13 cellular contexts compared by ENCODE assay signal in the genomic region with DNA sequence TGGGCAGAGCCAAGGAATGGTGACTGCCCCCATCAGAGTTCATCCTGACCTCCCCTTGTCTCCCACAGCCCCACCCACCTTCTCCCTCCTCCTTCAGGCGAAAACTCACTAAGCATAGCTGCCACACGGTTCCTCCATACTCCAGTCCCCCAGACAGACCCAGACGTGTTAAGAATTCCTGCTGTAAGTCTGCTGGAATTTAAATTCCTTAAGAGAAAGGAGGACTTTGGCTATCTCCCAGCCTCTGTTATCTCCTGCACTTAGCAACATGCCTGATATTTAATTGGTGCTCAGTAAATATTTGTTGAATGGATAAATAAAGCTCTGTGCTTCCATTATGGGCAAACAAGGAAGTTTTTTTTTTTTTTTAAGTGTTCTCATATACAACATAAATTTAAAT.
A peak's percentile ranks its signal among the peaks of the same experiment; 100 is the strongest.
DNase-seq lines count a peak whose midpoint lies in the region; ATAC-seq and TF ChIP-seq lines count a peak whose summit lies in the region.
"Had no signal": no experiment of that assay in that cellular context is flagged by ENCODE, and none has a peak within 500 bp of the region (broad histone marks: within the 10 kb centered on the region; RNA-seq: fewer than 3 reads in every experiment).

No MANE protein-coding gene starts in this region.

- peak overlapping the region; percentile 82 for H3K14ac ChIP-seq in IMR-90 (replicated peaks; ENCODE audit: low read depth, low read length)

- peak overlapping the region; percentile 91 for H2BK5ac ChIP-seq in IMR-90 (ENCODE audit: low read depth, low read length, poor library complexity, severe bottlenecking)

- CTCF ChIA-PET in IMR-90 (lab: Yijun Ruan, JAX) = interaction anchor here (0.7 kb wide), 1 partner anchor 34 kb away, joined by 3 read pairs; no protein-coding TSS in a partner anchor

- no peaks in the 10 kb centered on the region for H3K79me1 ChIP-seq in IMR-90 (ENCODE audit: low read depth in 1 of 2, low read length in 2 of 2)

- peaks cover 15% of the 10 kb centered on the region for H3K4me1 ChIP-seq in IMR-90 (ENCODE audit: control insufficient read depth, insufficient read depth, low read length)
- peaks cover 16% of the 10 kb centered on the region for H3K4me1 ChIP-seq in endodermal cell (ENCODE audit: control insufficient read depth, insufficient read depth, low read length)
- peaks cover 18% of the 10 kb centered on the region for H3K4me1 ChIP-seq in mucosa of stomach (ENCODE audit: control insufficient read depth, insufficient read depth, low read length)

- no peak overlapping the region for H3K56ac ChIP-seq in IMR-90 (ENCODE audit: extremely low read depth, insufficient read depth, low read length)

- peak overlapping the region; percentile 44 to 50; a peak in 1 of 4 replicates for H4K8ac ChIP-seq in IMR-90 (ENCODE audit: low read depth in 2 of 2, low read length in 2 of 2)

- peak overlapping the region; percentile 17 for H2AK9ac ChIP-seq in IMR-90 (replicated peaks; ENCODE audit: low read depth, low read length, poor library complexity)

- H4K20me1 ChIP-seq in IMR-90 (ENCODE audit: insufficient read depth, low read length) = no peaks in the 10 kb centered on the region
- H4K20me1 ChIP-seq: BLaER1 treated with 17β-estradiol and CSF1 and Interleukin-3, amounts not matched to agents 10 nM and 100 nM had no signal

- BruUV-seq in IMR-90 (replicated peaks; lab: Mats Ljungman, UMichigan) = no TSS peak

- H3K27ac Mint-ChIP-seq in endodermal cell = peak overlapping the region; percentile 84
- H3K27ac Mint-ChIP-seq: activated CD4-positive, alpha-beta memory T cell treated with anti-CD3 and anti-CD28 coated beads, Interleukin-2, amount 10 ng/mL, durations not matched to agents 7 days and 5 days had no signal

- POLR2A ChIA-PET in IMR-90 (lab: Charles Lee; ENCODE audit: unreplicated experiment) = interaction anchor here (0.9 kb wide), 1 partner anchor 26 kb away, joined by 3 read pairs; no protein-coding TSS in a partner anchor

- H3K4ac ChIP-seq in IMR-90 (ENCODE audit: low read depth, low read length) = peak overlapping the region; percentile 90

- peak; percentile 22 for DNase-seq in AG08395 (ENCODE audit: low spot score)
- peak; percentile 69 for DNase-seq in IMR-90
- DNase-seq in endodermal cell = peak; percentile 74
- no peak for DNase-seq in activated naive CD4-positive, alpha-beta T cell (lab: John Stamatoyannopoulos, UW)
- no peak for DNase-seq in NOMO-1 (lab: John Stamatoyannopoulos, UW; ENCODE audit: unreplicated experiment in 2 of 2)
- DNase-seq: activated CD4-positive, alpha-beta memory T cell treated with anti-CD3 and anti-CD28 coated beads, Interleukin-2, amount 10 ng/mL, durations not matched to agents 7 days and 5 days; NCI-H2227 treated with DMSO at 0.1 percent for 48 hours; T-helper 9 cell had no signal

- in situ Hi-C loops in IMR-90 (cut with MboI; ENCODE audit: low sequenced_read_pairs) = no loop called here

- H3K9me1 ChIP-seq in IMR-90 (ENCODE audit: insufficient read depth, low read length) = peaks cover 16% of the 10 kb centered on the region

- peak overlapping the region; percentile 94 for H2BK120ac ChIP-seq in IMR-90 (ENCODE audit: low read depth, low read length)

- H2AFZ ChIP-seq in IMR-90 (replicated peaks; ENCODE audit: low read length, poor library complexity) = peak overlapping the region; percentile 37

- H3K9me3 ChIP-seq in IMR-90 (ENCODE audit: control insufficient read depth, insufficient read depth, low read length) = no peaks in the 10 kb centered on the region
- H3K9me3 ChIP-seq in endodermal cell (ENCODE audit: control insufficient read depth, low read length) = no peaks in the 10 kb centered on the region
- no peaks in the 10 kb centered on the region for H3K9me3 ChIP-seq in mucosa of stomach (ENCODE audit: control insufficient read depth, low read length)
- H3K9me3 ChIP-seq: BLaER1 treated with 17β-estradiol and CSF1 and Interleukin-3, amounts not matched to agents 10 nM and 100 nM had no signal

- no peak for TF ChIP-seq POLR2A in IMR-90 (IDR thresholded peaks at IDR 0.05; ENCODE audit: low read depth, low read length)

- H4K5ac ChIP-seq in IMR-90 (ENCODE audit: low read depth, low read length) = peak overlapping the region; percentile 82

- H3K27ac ChIP-seq in IMR-90 (ENCODE audit: insufficient read depth, low read length) (peak overlapping the region; percentile 74), endodermal cell (ENCODE audit: low read depth, low read length) (no peak overlapping the region)
- H3K27ac ChIP-seq: BLaER1 treated with 17β-estradiol and CSF1 and Interleukin-3, amounts not matched to agents 10 nM and 100 nM; coronary artery had no signal

- H3K9me3 Mint-ChIP-seq in endodermal cell = no peaks in the 10 kb centered on the region
- H3K9me3 Mint-ChIP-seq: activated CD4-positive, alpha-beta memory T cell treated with anti-CD3 and anti-CD28 coated beads, Interleukin-2, amount 10 ng/mL, durations not matched to agents 7 days and 5 days had no signal

- no peaks in the 10 kb centered on the region for H3K36me3 Mint-ChIP-seq in endodermal cell (ENCODE audit: low read depth)

- H2AK5ac ChIP-seq in IMR-90 (ENCODE audit: low read depth, low read length) = peak overlapping the region; percentile 46

- TF ChIP-seq RAD21 in IMR-90 (IDR thresholded peaks at IDR 0.05; ENCODE audit: low read length) = no peak

- no peak for TF ChIP-seq CTCF in IMR-90 (conservative IDR thresholded peaks at IDR 0.05; ENCODE audit: low read depth, low read length)
- TF ChIP-seq CTCF in endodermal cell (conservative IDR thresholded peaks at IDR 0.05) = no peak

- peak overlapping the region; percentile 96 for H3K18ac ChIP-seq in IMR-90 (ENCODE audit: low read depth, low read length)

- ATAC-seq in IMR-90 (ENCODE audit: low read depth) (peak; percentile 80), GM21447 (IDR thresholded peaks at IDR 0.05; ENCODE audit: unreplicated experiment) (no peak), GM19463 (IDR thresholded peaks at IDR 0.05; ENCODE audit: unreplicated experiment) (no peak)

- H3K4me2 ChIP-seq in IMR-90 (ENCODE audit: low read depth, low read length) = peak overlapping the region; percentile 3; the same call in 1 of the 2 replicates

- H3K27me3 ChIP-seq in IMR-90 (ENCODE audit: control insufficient read depth, insufficient read depth, low read length) (no peaks in the 10 kb centered on the region), endodermal cell (ENCODE audit: control insufficient read depth, insufficient read depth, low read length, poor library complexity, severe bottlenecking) (no peaks in the 10 kb centered on the region), mucosa of stomach (ENCODE audit: control insufficient read depth, insufficient read depth, low read length) (no peaks in the 10 kb centered on the region)
- H3K27me3 ChIP-seq: BLaER1 treated with 17β-estradiol and CSF1 and Interleukin-3, amounts not matched to agents 10 nM and 100 nM had no signal

- no peak overlapping the region for H3K4me3 Mint-ChIP-seq in endodermal cell
- H3K4me3 Mint-ChIP-seq: activated CD4-positive, alpha-beta memory T cell treated with anti-CD3 and anti-CD28 coated beads, Interleukin-2, amount 10 ng/mL, durations not matched to agents 7 days and 5 days had no signal

- dilution Hi-C loops in IMR-90 (cut with HindIII; ENCODE audit: low sequenced_read_pairs, unreplicated experiment) = no loop called here

- intact Hi-C loops in IMR-90 (cut with micrococcal nuclease) = loop anchor here (2.0 to 5.0 kb wide), 4 partner anchors 36 to 288 kb away; a partner anchor contains a TSS

- peak overlapping the region; percentile 94; the same call in 2 of the 3 replicates for H2BK15ac ChIP-seq in IMR-90 (ENCODE audit: low read depth, low read length)

- H4K91ac ChIP-seq in IMR-90 (ENCODE audit: insufficient read depth, low read depth, low read length) = peak overlapping the region; percentile 94

- no CpG with 5 or more reads among the region's 3 CpGs for WGBS in IMR-90 (ENCODE audit: extremely low coverage in 2 of 2, insufficient read length in 1 of 2), 2 experiments
- 40 to 42% methylated on average over 1 to 3 of the region's 3 CpGs for WGBS in endodermal cell (ENCODE audit: insufficient coverage in 1 of 2, insufficient read length in 1 of 2), 2 experiments

- peaks cover 30% of the 10 kb centered on the region for H3K4me1 Mint-ChIP-seq in endodermal cell

- peak overlapping the region; percentile 94 for H3K23ac ChIP-seq in IMR-90 (ENCODE audit: low read depth, low read length)

- H3K4me3 ChIP-seq in IMR-90 (ENCODE audit: insufficient read depth, low read depth, low read length) (no peak overlapping the region), endodermal cell (ENCODE audit: low read length) (no peak overlapping the region), mucosa of stomach (ENCODE audit: low read length) (peak overlapping the region; percentile 6)
- H3K4me3 ChIP-seq: BLaER1 treated with 17β-estradiol and CSF1 and Interleukin-3, amounts not matched to agents 10 nM and 100 nM; coronary artery had no signal

- H3K36me3 ChIP-seq in IMR-90 (ENCODE audit: control insufficient read depth, insufficient read depth, low read length) = peaks cover 4% of the 10 kb centered on the region; the same call in 1 of the 2 replicates
- H3K36me3 ChIP-seq in endodermal cell (ENCODE audit: control insufficient read depth, insufficient read depth, low read length) = no peaks in the 10 kb centered on the region
- no peaks in the 10 kb centered on the region for H3K36me3 ChIP-seq in mucosa of stomach (ENCODE audit: control insufficient read depth, insufficient read depth, low read length)
- H3K36me3 ChIP-seq: BLaER1 treated with 17β-estradiol and CSF1 and Interleukin-3, amounts not matched to agents 10 nM and 100 nM had no signal

- peaks cover 5% of the 10 kb centered on the region for H3K27me3 Mint-ChIP-seq in endodermal cell (ENCODE audit: insufficient read depth)
- H3K27me3 Mint-ChIP-seq: activated CD4-positive, alpha-beta memory T cell treated with anti-CD3 and anti-CD28 coated beads, Interleukin-2, amount 10 ng/mL, durations not matched to agents 7 days and 5 days had no signal

- no peak overlapping the region for H3K9ac ChIP-seq in IMR-90 (ENCODE audit: low read depth, low read length)
- no peak overlapping the region for H3K9ac ChIP-seq in endodermal cell (ENCODE audit: extremely low read depth, low read length, poor library complexity, severe bottlenecking)
- no peak overlapping the region for H3K9ac ChIP-seq in mucosa of stomach (ENCODE audit: low read length)
- H3K9ac ChIP-seq: BLaER1 treated with 17β-estradiol and CSF1 and Interleukin-3, amounts not matched to agents 10 nM and 100 nM had no signal

- H2BK20ac ChIP-seq in IMR-90 (ENCODE audit: low read depth, low read length) = peak overlapping the region; percentile 94

TF ChIP-seq in IMR-90, 13 proteins besides CTCF, POLR2A, EP300 and RAD21:
- TF ChIP-seq NFE2L2 (IDR thresholded peaks at IDR 0.05; ENCODE audit: low read depth, low read length) = no peak
- TF ChIP-seq BHLHE40 (IDR thresholded peaks at IDR 0.05; ENCODE audit: low read depth, low read length) = peak; percentile 21; the same call in 1 of the 2 replicates

Comparison
In these comparisons a context has a peak if more than half of its experiments do, and no peak if none do; other contexts are left out.
1. DNase-seq: peak in AG08395 (single experiment), IMR-90 (single experiment) and endodermal cell (single experiment); none in activated naive CD4-positive, alpha-beta T cell (0 of 4) and NOMO-1 (0 of 2).